ENCODE assay signal across 9 cellular contexts in the genomic region with DNA sequence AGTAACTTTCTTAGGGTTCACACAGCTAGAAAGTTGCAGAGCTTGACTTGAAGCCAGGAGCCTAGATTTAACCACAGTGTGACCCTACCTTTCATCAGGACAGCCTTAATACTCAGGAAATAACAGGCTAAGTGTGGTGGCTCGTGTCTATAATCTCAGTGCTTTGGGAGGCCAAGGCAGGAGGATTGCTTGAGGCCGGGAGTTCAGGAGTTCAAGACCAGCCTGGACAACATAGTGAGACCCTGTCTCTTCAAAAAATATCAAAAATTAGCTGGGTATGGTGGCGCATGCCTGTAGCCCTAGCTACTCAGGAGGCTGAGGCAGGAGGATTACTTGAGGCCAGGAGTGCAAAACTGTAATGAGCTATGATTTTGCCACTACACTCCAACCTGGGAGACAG.
"Had no signal": no experiment of that assay in that cellular context is flagged by ENCODE, and none has a peak within 500 bp of the region (broad histone marks: within the 10 kb centered on the region; RNA-seq: fewer than 3 reads in every experiment).

No MANE protein-coding gene starts in this region.

- DNase-seq: H7, HFFc6, IMR-90, KBM-7 had no signal

- H3K9ac ChIP-seq: KMS-11 had no signal

- H3K4me2 ChIP-seq: KMS-11 had no signal

- H3K4me1 ChIP-seq: HAP-1 had no signal

- H3K9me3 ChIP-seq: HAP-1 had no signal

- H3K9me3 Mint-ChIP-seq: GM23338 had no signal

- H3K27ac Mint-ChIP-seq: HFFc6 had no signal

- ATAC-seq: HCT116 had no signal

- H2AFZ ChIP-seq: GM23338 had no signal

- FAIRE-seq: HTR-8/SVneo had no signal

- H3K36me3 ChIP-seq: HAP-1 had no signal

- H3K27ac ChIP-seq: KMS-11 had no signal

- H3K4me3 Mint-ChIP-seq: GM23338, HFFc6 had no signal

- H3K4me3 ChIP-seq: GM23338, HAP-1 had no signal
